ENCODE assay signal across 8 cellular contexts in genomic region chr4:48490012-48490679, GRCh38. TPM values are rescaled to one million over a fixed set of nuclear protein-coding genes. Genes with fewer than 3 reads are reported as not detected.
DNase-seq lines count a peak whose midpoint lies in the region; TF ChIP-seq lines count a peak whose summit lies in the region.

Gene ZAR1 (plus strand): TSS chr4:48490252. CDS start chr4:48490292, 40 bp downstream.

- H3K4me3 ChIP-seq in Peyer's patch (peak within 1 kb of the TSS in 3 of 4 donors; percentile 24 to 46 (median 39)), thyroid gland (replicated peaks in 1 of 3) (peak within 1 kb of the TSS in 1 of 3 donors; percentile 15), OCI-LY7 (ENCODE audit: low read depth, low read length, poor library complexity, severe bottlenecking) (no peak within 1 kb of the TSS)

- intact Hi-C loops in thyroid gland (cut with DNase I) (no loop called here), OCI-LY7 (cut with micrococcal nuclease; ENCODE audit: unreplicated experiment) (no loop called here)

- TF ChIP-seq POLR2A in Peyer's patch (IDR thresholded peaks at IDR 0.05): no peak
- TF ChIP-seq POLR2A in erythroblast (IDR thresholded peaks at IDR 0.05; ENCODE audit: low read length): no peak
- no peak for TF ChIP-seq POLR2A in thyroid gland (IDR thresholded peaks at IDR 0.05)

- H3K9me2 ChIP-seq in OCI-LY7 (ENCODE audit: insufficient read depth, low read length): no peaks in the 10 kb centered on the region

- H3K4me2 ChIP-seq in OCI-LY7 (ENCODE audit: low read length): no peak within 1 kb of the TSS

- no TSS peak for BruUV-seq in OCI-LY7 (replicated peaks; lab: Mats Ljungman, UMichigan)

- peaks cover 55% of the 10 kb centered on the region for H3K27me3 Mint-ChIP-seq in osteocyte (ENCODE audit: unreplicated experiment)

- H3K79me2 ChIP-seq in OCI-LY7 (ENCODE audit: insufficient read depth, low read depth, low read length): no peaks in the 10 kb centered on the region

- H3K4me1 ChIP-seq in Peyer's patch (peaks cover 0 to 15% (median 9%) of the 10 kb centered on the region in 4 donors), thyroid gland (peaks cover 0 to 13% of the 10 kb centered on the region in 2 donors), OCI-LY7 (ENCODE audit: insufficient read depth, low read length, poor library complexity, severe bottlenecking) (no peaks in the 10 kb centered on the region)

- H2AFZ ChIP-seq in OCI-LY7 (ENCODE audit: low read length): no peak within 1 kb of the TSS

- H3K36me3 Mint-ChIP-seq in osteocyte (ENCODE audit: unreplicated experiment): no peaks in the 10 kb centered on the region

- H3K9me3 Mint-ChIP-seq in osteocyte (ENCODE audit: unreplicated experiment): no peaks in the 10 kb centered on the region

- no peaks in the 10 kb centered on the region for H4K20me1 ChIP-seq in OCI-LY7 (ENCODE audit: insufficient read depth, low read length)

- WGBS in thyroid gland, 2 donors: 2 to 4% methylated on average over 4 to 11 of the region's 80 CpGs

- H3K27ac Mint-ChIP-seq in osteocyte (ENCODE audit: unreplicated experiment): no peak within 1 kb of the TSS

- DNase-seq in DMS53 treated with DMSO at 0.1 percent for 48 hours (lab: John Stamatoyannopoulos, UW; ENCODE audit: unreplicated experiment) (peak; percentile 28), Peyer's patch (peak in 1 of 3 donors; percentile 57), erythroblast (lab: John Stamatoyannopoulos, UW) (peak; percentile 45 to 46), osteocyte (ENCODE audit: extremely low spot score, unreplicated experiment) (no peak), thyroid gland (no peak), SIG-M5 treated with dmso at 0.1 percent for 504 hours (lab: John Stamatoyannopoulos, UW; ENCODE audit: unreplicated experiment) (no peak), hypothalamus (lab: John Stamatoyannopoulos, UW) (no peak), OCI-LY7 (ENCODE audit: low spot score) (no peak)

- peak within 1 kb of the TSS; percentile 65 for H3K4me3 Mint-ChIP-seq in osteocyte (ENCODE audit: unreplicated experiment)

- TF ChIP-seq CTCF in Peyer's patch (IDR thresholded peaks at IDR 0.05) (no peak), osteocyte (IDR thresholded peaks at IDR 0.05) (no peak), thyroid gland (IDR thresholded peaks at IDR 0.05) (no peak), OCI-LY7 (conservative IDR thresholded peaks at IDR 0.05; ENCODE audit: low read length) (no peak)

- peaks cover 0 to 24% of the 10 kb centered on the region in 2 donors for H3K27me3 ChIP-seq in Peyer's patch
- H3K27me3 ChIP-seq in thyroid gland: peaks cover 14% of the 10 kb centered on the region

- no peaks in the 10 kb centered on the region for H3K9me3 ChIP-seq in Peyer's patch
- no peaks in the 10 kb centered on the region for H3K9me3 ChIP-seq in thyroid gland
- H3K9me3 ChIP-seq in OCI-LY7 (ENCODE audit: low read length): no peaks in the 10 kb centered on the region

- no peaks in the 10 kb centered on the region for H3K36me3 ChIP-seq in Peyer's patch
- H3K36me3 ChIP-seq in thyroid gland: no peaks in the 10 kb centered on the region
- H3K36me3 ChIP-seq in OCI-LY7 (ENCODE audit: insufficient read depth, low read length): no peaks in the 10 kb centered on the region

- CTCF ChIA-PET in OCI-LY7 (lab: Charles Lee; ENCODE audit: unreplicated experiment): no interaction called here

- H3K27ac ChIP-seq in Peyer's patch: no peak within 1 kb of the TSS
- no peak within 1 kb of the TSS for H3K27ac ChIP-seq in thyroid gland
- no peak within 1 kb of the TSS for H3K27ac ChIP-seq in OCI-LY7 (ENCODE audit: low read depth, low read length, poor library complexity, severe bottlenecking)

- no peaks in the 10 kb centered on the region for H3K4me1 Mint-ChIP-seq in osteocyte (ENCODE audit: unreplicated experiment)

- POLR2A ChIA-PET in OCI-LY7 (lab: Charles Lee): no interaction called here

RNA-seq across cellular contexts. Expression of gene ZAR1, which starts in this region (rescaled TPM):
- total RNA-seq in Peyer's patch: not detected
- total RNA-seq in osteocyte: not detected in 2 replicates
- total RNA-seq in thyroid gland: not detected
- total RNA-seq in OCI-LY7 (2014; rRNA removed; shearing (Covaris generic)): not detected in 2 replicates
- total RNA-seq in OCI-LY7 (2022): not detected in 2 replicates

Comparison
In these comparisons a context has a peak if more than half of its experiments do, and no peak if none do; other contexts are left out.
1. DNase-seq: peak in DMS53 treated with DMSO at 0.1 percent for 48 hours (single experiment) and erythroblast (2 of 2); none in osteocyte (single experiment), thyroid gland (0 of 2), SIG-M5 treated with dmso at 0.1 percent for 504 hours (single experiment), hypothalamus (0 of 51) and OCI-LY7 (single experiment).